8 cellular contexts compared by ENCODE assay signal in the genomic region with DNA sequence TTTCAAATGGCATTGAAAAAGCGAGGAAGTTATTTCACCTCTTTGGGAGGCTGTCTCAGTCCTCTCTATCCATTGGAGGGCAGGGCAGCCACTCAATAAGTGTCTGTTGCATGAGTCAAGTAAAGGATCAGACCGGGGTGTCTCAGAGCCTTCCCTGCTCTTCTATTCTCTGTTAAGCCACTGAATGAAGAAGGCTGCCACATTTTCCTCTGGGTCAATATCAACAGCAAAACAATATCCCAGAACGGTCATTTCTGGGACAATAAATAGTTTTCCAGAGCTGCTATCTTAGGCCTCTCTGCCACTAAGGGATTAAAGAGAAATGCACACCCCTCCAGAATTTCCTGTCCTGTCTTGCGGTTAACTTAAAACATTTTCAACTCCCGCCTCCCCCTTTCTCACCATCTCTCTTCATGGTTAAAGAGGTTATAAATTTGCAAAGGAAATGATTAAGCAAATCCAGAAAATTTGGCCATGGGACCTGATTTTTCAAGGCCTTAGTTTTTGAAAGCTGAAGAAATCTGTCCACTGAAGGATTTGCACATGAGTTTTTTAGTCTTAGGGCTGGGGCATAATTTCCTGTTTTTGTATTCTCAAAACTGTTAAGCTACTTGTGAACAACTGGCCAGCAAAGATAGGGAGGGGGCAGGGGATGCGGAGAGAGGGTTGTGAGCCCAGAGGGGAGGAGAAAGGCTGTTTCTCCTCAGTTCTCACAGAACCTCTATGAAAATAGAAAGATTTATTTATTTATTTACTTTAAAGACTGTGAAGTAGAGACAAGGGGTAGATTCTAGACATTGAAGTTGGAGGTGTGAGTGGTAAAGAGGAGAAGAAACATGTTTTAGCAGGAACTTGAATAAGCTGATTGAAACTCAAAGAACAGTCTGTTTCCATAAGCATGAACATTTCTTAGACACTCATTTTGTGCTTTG.
DNase-seq lines count a peak whose midpoint lies in the region; ATAC-seq and TF ChIP-seq lines count a peak whose summit lies in the region.

No MANE protein-coding gene starts in this region.

- peak overlapping the region; percentile 64 for H3K4me2 ChIP-seq in Loucy (ENCODE audit: low read depth, low read length, poor library complexity, severe bottlenecking)

- DNase-seq in AG09319 (ENCODE audit: extremely low read depth, low read depth) = peak; percentile 62
- DNase-seq in amniotic epithelial cell (ENCODE audit: low read depth) = peak; percentile 89
- peak; percentile 80 for DNase-seq in kidney tubule cell (ENCODE audit: low spot score)
- DNase-seq in tibial nerve (ENCODE audit: low spot score in 2 of 2) = no peak
- no peak for DNase-seq in SHP77 (lab: John Stamatoyannopoulos, UW)
- DNase-seq in cerebellar cortex (ENCODE audit: low spot score) = no peak

- H3K79me2 ChIP-seq in Loucy (ENCODE audit: insufficient read depth, low read length) = no peaks in the 10 kb centered on the region

- no peaks in the 10 kb centered on the region for H3K9me2 ChIP-seq in Loucy (replicated peaks; ENCODE audit: low read depth, low read length)

- WGBS in tibial nerve, 2 donors = 28 to 33% methylated on average over 6 of the region's 6 CpGs

- peak overlapping the region; percentile 20 to 89 (median 68) for H3K27ac ChIP-seq in tibial nerve

- peaks cover 7% of the 10 kb centered on the region for H3F3A ChIP-seq in Loucy (ENCODE audit: low read depth)

- peak; percentile 41 for ATAC-seq in GM19351 (IDR thresholded peaks at IDR 0.05; ENCODE audit: unreplicated experiment)

- peak overlapping the region; percentile 5; the same call in 1 of the 2 replicates for H2AFZ ChIP-seq in Loucy (ENCODE audit: low read length)

- peak overlapping the region; percentile 56 for H3K4me3 ChIP-seq in Loucy (ENCODE audit: low read length, poor library complexity, severe bottlenecking)
- H3K4me3 ChIP-seq in tibial nerve = no peak overlapping the region

- H3K36me3 ChIP-seq in Loucy (ENCODE audit: insufficient read depth, low read length) (no peaks in the 10 kb centered on the region), tibial nerve (no peaks in the 10 kb centered on the region)

- H3K4me1 ChIP-seq in Loucy (ENCODE audit: insufficient read depth, low read length, poor library complexity, severe bottlenecking) (peaks cover 64% of the 10 kb centered on the region), tibial nerve (peaks cover 3 to 33% (median 23%) of the 10 kb centered on the region in 4 donors)

- H3K9ac ChIP-seq in Loucy (ENCODE audit: low read depth, low read length, poor library complexity, severe bottlenecking) = peak overlapping the region; percentile 59

- H3K9me3 ChIP-seq in Loucy (ENCODE audit: insufficient read depth, low read depth, low read length) (no peaks in the 10 kb centered on the region), tibial nerve (no peaks in the 10 kb centered on the region)

- no peak for TF ChIP-seq POLR2A in tibial nerve (IDR thresholded peaks at IDR 0.05)

- TF ChIP-seq EP300 in tibial nerve (IDR thresholded peaks at IDR 0.05) = no peak

- H3K27me3 ChIP-seq in Loucy (ENCODE audit: insufficient read depth, low read length, poor library complexity, severe bottlenecking) = no peaks in the 10 kb centered on the region
- no peaks in the 10 kb centered on the region for H3K27me3 ChIP-seq in tibial nerve

- H4K20me1 ChIP-seq in Loucy (ENCODE audit: insufficient read depth, low read length, poor library complexity, severe bottlenecking) = no peaks in the 10 kb centered on the region

- TF ChIP-seq CTCF in AG09319 (IDR thresholded peaks at IDR 0.05; ENCODE audit: low read depth, low read length) = no peak
- no peak for TF ChIP-seq CTCF in Loucy (conservative IDR thresholded peaks at IDR 0.05; ENCODE audit: low read length)
- TF ChIP-seq CTCF in tibial nerve (IDR thresholded peaks at IDR 0.05) = peak in 1 of 5 experiments; percentile 8

Comparison
In these comparisons a context has a peak if more than half of its experiments do, and no peak if none do; other contexts are left out.
1. DNase-seq: peak in AG09319 (single experiment), amniotic epithelial cell (single experiment) and kidney tubule cell (single experiment); none in tibial nerve (0 of 2), SHP77 (0 of 2) and cerebellar cortex (single experiment).